23 cellular contexts compared by ENCODE assay signal in the genomic region with DNA sequence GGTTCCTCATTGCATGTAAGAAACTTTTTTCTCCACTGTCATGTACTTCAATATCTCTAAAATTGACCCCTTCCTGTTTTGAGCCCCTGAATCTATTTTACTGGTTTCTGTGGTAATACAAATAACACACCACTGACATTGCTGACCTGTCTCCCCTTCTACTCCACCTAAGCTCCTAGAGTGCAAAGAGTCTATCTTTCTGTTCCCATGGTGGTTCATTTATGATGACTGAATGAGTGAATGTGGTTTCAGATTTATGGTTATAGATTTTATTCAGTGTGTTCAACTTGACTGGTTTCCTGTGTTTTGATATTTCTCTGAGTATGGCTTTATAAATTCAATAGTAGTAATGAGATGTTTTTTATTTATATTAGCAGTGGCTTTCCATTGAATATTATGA.
"Had no signal": no experiment of that assay in that cellular context is flagged by ENCODE, and none has a peak within 500 bp of the region (broad histone marks: within the 10 kb centered on the region; RNA-seq: fewer than 3 reads in every experiment).

No MANE protein-coding gene starts in this region.

- H3K36me3 Mint-ChIP-seq: natural killer cell had no signal

- H3K36me3 ChIP-seq: colonic mucosa, esophagus muscularis mucosa, gastroesophageal sphincter, heart left ventricle, left lung, prostate gland, suprapubic skin, transverse colon, upper lobe of right lung, uterus had no signal

- H3K4me1 ChIP-seq: colonic mucosa, left lung, prostate gland, suprapubic skin, upper lobe of right lung, uterus had no signal

- H3K27me3 ChIP-seq: colonic mucosa, esophagus muscularis mucosa, foreskin keratinocyte, gastroesophageal sphincter, heart left ventricle, left lung, suprapubic skin, transverse colon, upper lobe of right lung, uterus had no signal

- ATAC-seq: foreskin keratinocyte; gastroesophageal sphincter; heart left ventricle; left cardiac atrium; left lung; natural killer cell; right cardiac atrium; stimulated activated naive CD8-positive, alpha-beta T cell treated with anti-CD3 and anti-CD28 coated beads, Interleukin-15, amount 100 ng/mL, for 72 hours; upper lobe of right lung had no signal

- H3K4me1 Mint-ChIP-seq: natural killer cell; stimulated activated naive CD8-positive, alpha-beta T cell treated with anti-CD3 and anti-CD28 coated beads, Interleukin-15, amount 100 ng/mL, for 72 hours had no signal

- H3K27me3 Mint-ChIP-seq: dendritic cell treated with granulocyte-macrophage colony-stimulating factor and Interleukin-4, amounts not matched to agents 40 ng/mL and 50 ng/mL, for 4 days; stimulated activated naive CD8-positive, alpha-beta T cell treated with anti-CD3 and anti-CD28 coated beads, Interleukin-15, amount 100 ng/mL, for 72 hours had no signal

- H3K9me3 ChIP-seq: colonic mucosa, esophagus muscularis mucosa, gastroesophageal sphincter, left lung, prostate gland, suprapubic skin, transverse colon, upper lobe of right lung, uterus had no signal

- H3K4me3 Mint-ChIP-seq: dendritic cell treated with granulocyte-macrophage colony-stimulating factor and Interleukin-4, amounts not matched to agents 40 ng/mL and 50 ng/mL, for 4 days; natural killer cell; stimulated activated naive CD8-positive, alpha-beta T cell treated with anti-CD3 and anti-CD28 coated beads, Interleukin-15, amount 100 ng/mL, for 72 hours had no signal

- H3K27ac ChIP-seq: colonic mucosa, esophagus muscularis mucosa, foreskin keratinocyte, gastroesophageal sphincter, heart left ventricle, left lung, prostate gland, skin epidermis, suprapubic skin, transverse colon, upper lobe of right lung, uterus had no signal

- H3K4me3 ChIP-seq: colonic mucosa, esophagus muscularis mucosa, gastroesophageal sphincter, heart left ventricle, left lung, prostate gland, skin epidermis, suprapubic skin, transverse colon, upper lobe of right lung, uterus had no signal

- DNase-seq: colonic mucosa; effector CD8-positive, alpha-beta T cell; foreskin keratinocyte; heart left ventricle; hippocampal formation; left cardiac atrium; left lung; natural killer cell; nucleus accumbens; right cardiac atrium; stimulated activated CD4-positive, alpha-beta T cell treated with anti-CD3 and anti-CD28 coated beads, Interleukin-15, amount 100 ng/mL, for 24 hours; stimulated activated CD4-positive, alpha-beta T cell treated with anti-CD3 and anti-CD28 coated beads, Interleukin-2, amount 100 ng/mL, for 48 hours; stimulated activated naive CD4-positive, alpha-beta T cell; stimulated activated naive CD8-positive, alpha-beta T cell treated with anti-CD3 and anti-CD28 coated beads, Interleukin-15, amount 100 ng/mL, for 72 hours; transverse colon; upper lobe of right lung; uterus had no signal

- H3K27ac Mint-ChIP-seq: dendritic cell treated with granulocyte-macrophage colony-stimulating factor and Interleukin-4, amounts not matched to agents 40 ng/mL and 50 ng/mL, for 4 days; natural killer cell; stimulated activated naive CD8-positive, alpha-beta T cell treated with anti-CD3 and anti-CD28 coated beads, Interleukin-15, amount 100 ng/mL, for 72 hours had no signal
